ENCODE assay signal across 22 cellular contexts in the genomic region with DNA sequence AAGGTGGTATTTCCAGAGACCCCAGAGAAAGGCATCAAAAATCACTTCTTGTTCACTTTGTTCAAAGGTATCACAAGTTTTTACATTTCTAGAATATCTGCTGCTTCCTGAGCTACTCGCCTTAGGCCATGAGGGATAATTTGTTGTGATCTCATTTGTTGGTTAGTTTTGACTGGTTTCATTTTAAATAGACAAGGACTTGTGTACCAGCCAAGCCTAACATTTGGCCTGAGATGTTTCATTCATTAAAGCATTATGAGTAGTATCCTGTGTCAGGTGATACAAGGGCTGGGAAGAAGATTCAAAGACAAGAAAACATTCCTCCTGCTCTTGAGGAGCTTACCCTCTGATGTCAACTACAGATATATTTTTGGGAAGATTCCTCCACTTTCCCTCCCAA.
"Had no signal": no experiment of that assay in that cellular context is flagged by ENCODE, and none has a peak within 500 bp of the region (broad histone marks: within the 10 kb centered on the region; RNA-seq: fewer than 3 reads in every experiment).

No MANE protein-coding gene starts in this region.

- H3K4me3 ChIP-seq: ascending aorta, body of pancreas, SK-N-MC had no signal

- H3K9me3 ChIP-seq: ascending aorta had no signal

- H3K4me1 ChIP-seq: body of pancreas had no signal

- DNase-seq: activated CD4-positive, alpha-beta T cell treated with anti-CD3 and anti-CD28 coated beads for 4 hours; activated CD4-positive, alpha-beta T cell treated with anti-CD3 and anti-CD28 coated beads, Interleukin-2, amount 50 U/mL, for 4 hours; activated CD8-positive, alpha-beta memory T cell treated with anti-CD3 and anti-CD28 coated beads, Interleukin-2, amount 50 U/mL, for 48 hours; activated CD8-positive, alpha-beta T cell treated with anti-CD3 and anti-CD28 coated beads, Interleukin-2, amount 10 ng/mL, durations not matched to agents 7 days and 5 days; activated naive CD4-positive, alpha-beta T cell treated with anti-CD3 and anti-CD28 coated beads, Interleukin-2, amount 50 U/mL, for 16 hours; activated naive CD8-positive, alpha-beta T cell treated with anti-CD3 and anti-CD28 coated beads, Interleukin-2, amount 10 ng/mL, durations not matched to agents 7 days and 5 days; activated T-cell treated with anti-CD3 and anti-CD28 coated beads, Interleukin-2, amount 50 U/mL, for 1 hour; body of pancreas; central memory CD4-positive, alpha-beta T cell; Kasumi-1; NCI-H1048; NCI-H1417; NCI-H1930; NCI-H2171 treated with DMSO at 0.1 percent for 48 hours; NCI-H226; NCI-H526; NCI-H82; RPMI8226 had no signal

- ATAC-seq: activated CD4-positive, CD25-positive, alpha-beta regulatory T cell treated with anti-CD3 and anti-CD28 coated beads, Interleukin-2, amount 50 U/mL, for 24 hours; activated CD8-positive, alpha-beta T cell treated with anti-CD3 and anti-CD28 coated beads, Interleukin-2, amount 10 ng/mL, durations not matched to agents 7 days and 5 days; body of pancreas; Right ventricle myocardium inferior had no signal

- H3K27me3 ChIP-seq: ascending aorta, body of pancreas had no signal

- H3K27ac ChIP-seq: body of pancreas, SK-N-MC had no signal
